Comparison of ENCODE assay signal across 17 cellular contexts in the genomic region with DNA sequence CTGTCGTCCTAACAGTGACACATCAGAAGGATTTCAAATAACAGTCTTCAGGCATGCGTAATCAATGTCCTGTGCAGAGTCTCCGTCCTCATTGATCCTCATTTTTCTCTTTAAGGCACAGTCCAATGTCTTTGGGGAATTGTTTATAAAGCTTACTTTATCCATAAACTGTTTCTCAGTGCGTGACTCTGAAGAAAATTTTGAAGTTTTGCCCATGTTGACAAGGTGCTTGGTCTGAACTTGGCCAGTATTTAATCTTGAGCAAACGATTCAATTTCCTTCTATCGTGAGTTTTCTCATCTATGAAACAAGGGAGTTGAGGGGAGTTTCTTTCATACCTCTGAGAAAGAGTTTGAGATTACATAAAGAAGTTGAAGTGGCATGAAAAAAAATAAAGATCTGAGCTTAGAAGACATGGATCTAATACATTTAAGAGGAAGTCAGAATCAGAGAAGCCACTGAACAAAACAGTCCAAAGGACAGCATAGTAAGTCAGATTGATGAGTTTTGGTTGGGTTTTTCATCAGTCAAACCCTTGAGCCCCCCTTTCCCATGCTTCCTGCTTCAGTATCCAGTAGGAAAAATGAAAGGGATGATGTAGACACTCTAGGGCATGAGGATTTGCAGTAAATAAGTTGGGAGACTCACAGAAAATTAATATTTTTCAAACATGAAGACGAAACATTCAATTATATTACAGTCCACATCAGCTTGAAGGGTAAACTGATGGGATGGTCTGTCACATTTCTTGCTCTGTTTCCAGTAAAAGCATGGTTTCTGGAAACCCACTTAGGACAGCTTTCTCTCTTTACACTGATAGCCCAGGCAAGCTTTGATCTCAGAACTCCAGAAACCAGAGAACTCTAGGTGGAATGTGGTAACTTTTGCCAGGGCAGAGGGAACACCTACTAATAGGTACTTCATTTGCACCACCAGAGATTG. TPM values are rescaled to one million over a fixed set of nuclear protein-coding genes. Genes with fewer than 3 reads are reported as not detected.
DNase-seq lines count a peak whose midpoint lies in the region; ATAC-seq, FAIRE-seq and TF ChIP-seq lines count a peak whose summit lies in the region.
"Had no signal": no experiment of that assay in that cellular context is flagged by ENCODE, and none has a peak within 500 bp of the region (broad histone marks: within the 10 kb centered on the region; RNA-seq: fewer than 3 reads in every experiment).

No MANE protein-coding gene starts in this region.

- H2AFZ ChIP-seq in PC-9: no peak overlapping the region

- no peaks in the 10 kb centered on the region for H4K20me1 ChIP-seq in PC-9 (ENCODE audit: insufficient read depth)

- no peaks in the 10 kb centered on the region for H3K79me2 ChIP-seq in PC-9 (ENCODE audit: low read depth)

- H3K9me3 ChIP-seq in PC-9 (ENCODE audit: insufficient read depth, low read depth): no peaks in the 10 kb centered on the region
- H3K9me3 ChIP-seq: HAP-1 had no signal

- BruUV-seq in PC-9 (replicated peaks; lab: Mats Ljungman, UMichigan): no TSS peak

- no peaks in the 10 kb centered on the region for H3K9me2 ChIP-seq in PC-9 (ENCODE audit: insufficient read depth)

- TF ChIP-seq POLR2A in H54 (IDR thresholded peaks at IDR 0.05; ENCODE audit: low read depth, low read length): no peak

- H3K4me3 ChIP-seq in fibroblast of pulmonary artery (replicated peaks; ENCODE audit: low read depth, low read length) (no peak overlapping the region), PC-9 (no peak overlapping the region)
- H3K4me3 ChIP-seq: HAP-1 had no signal

- no peak for TF ChIP-seq CTCF in fibroblast of pulmonary artery (IDR thresholded peaks at IDR 0.05; ENCODE audit: low read length, missing control alignments)
- no peak for TF ChIP-seq CTCF in PC-9 (conservative IDR thresholded peaks at IDR 0.05)

- H3K27ac ChIP-seq in PC-9: no peak overlapping the region

- DNase-seq in H54 (ENCODE audit: insufficient read length, low spot score) (no peak), astrocyte of the hippocampus (ENCODE audit: low read depth, low spot score) (peak; percentile 41), fibroblast of pulmonary artery (ENCODE audit: low read depth) (peak; percentile 25), pulmonary artery endothelial cell (ENCODE audit: low read depth, low spot score) (peak; percentile 81), PC-9 (no peak)
- DNase-seq: AML-193; KBM-7; NCI-H1694 treated with DMSO at 0.1 percent for 48 hours; NCI-H748 treated with DMSO at 0.1 percent for 48 hours; NK-92 treated with Interleukin-12 subunit alpha and Interleukin-12 subunit beta, amount 100 ng/mL, for 24 hours; SIG-M5 had no signal

- CTCF ChIA-PET in PC-9 (lab: Charles Lee): no interaction called here

- intact Hi-C loops in PC-9 (cut with micrococcal nuclease; ENCODE audit: unreplicated experiment): no loop called here

- peaks cover 30% of the 10 kb centered on the region for H3K36me3 ChIP-seq in PC-9 (ENCODE audit: low read depth)
- H3K36me3 ChIP-seq: HAP-1 had no signal

- peak; percentile 36 for FAIRE-seq in H54 (lab: Jason Lieb, UNC)
- FAIRE-seq: G401.6 had no signal

- ATAC-seq in GM21390 (IDR thresholded peaks at IDR 0.05; ENCODE audit: unreplicated experiment) (no peak), GM21786 (IDR thresholded peaks at IDR 0.05; ENCODE audit: unreplicated experiment) (no peak)
- ATAC-seq: SK-N-SH treated with all-trans-retinoic acid at 6 μM for 48 hours had no signal

- H3K4me2 ChIP-seq in PC-9: no peak overlapping the region

- POLR2A ChIA-PET in PC-9 (lab: Charles Lee; ENCODE audit: unreplicated experiment): interaction anchor here (0.7 kb wide), 1 partner anchor 8 kb away, joined by 5 read pairs; the partner anchor contains the start of gene EDN1

- peaks cover 7% of the 10 kb centered on the region; the same call in 1 of the 2 replicates for H3F3A ChIP-seq in PC-9 (ENCODE audit: insufficient read depth, low read depth)

- no peaks in the 10 kb centered on the region for H3K27me3 ChIP-seq in PC-9 (ENCODE audit: insufficient read depth, low read depth)

- H3K4me1 ChIP-seq in PC-9 (replicated peaks; ENCODE audit: insufficient read depth): peaks cover 13% of the 10 kb centered on the region
- H3K4me1 ChIP-seq: HAP-1 had no signal

RNA-seq across cellular contexts. Expression of gene EDN1, which starts 8.1 kb away (rescaled TPM):
- total RNA-seq in pulmonary artery endothelial cell: 326 and 496 TPM in 2 replicates
- 3.3 and 5.9 TPM in 2 replicates for total RNA-seq in PC-9 (2021)
- total RNA-seq: OCI-LY7 had no signal

Comparison
In these comparisons a context has a peak if more than half of its experiments do, and no peak if none do; other contexts are left out.
1. DNase-seq: peak in astrocyte of the hippocampus (single experiment), fibroblast of pulmonary artery (single experiment) and pulmonary artery endothelial cell (single experiment); none in H54 (single experiment) and PC-9 (0 of 2).
2. RNA of gene EDN1, which starts 8.1 kb away (total RNA-seq): 326 to 496 TPM in pulmonary artery endothelial cell; 3.3 to 5.9 TPM in PC-9; every median in the first group is over 10 times any median in the second.